ENCODE assay signal across 2 cellular contexts in genomic region chr14:79419571-79420327, GRCh38.
TF ChIP-seq lines count a peak whose summit lies in the region.

No MANE protein-coding gene starts in this region.

TF ChIP-seq in GM12891, 5 proteins besides CTCF, POLR2A, EP300 and RAD21 (continued from another document):
- peak; percentile 46; the same call in 1 of the 2 replicates for TF ChIP-seq SPI1 (IDR thresholded peaks at IDR 0.05; ENCODE audit: low read depth, low read length)
TF ChIP-seq in GM12891: peak in this region for 1.

TF ChIP-seq in IMR-90, 13 proteins besides CTCF, POLR2A, EP300 and RAD21:
- TF ChIP-seq USF2 (IDR thresholded peaks at IDR 0.05; ENCODE audit: low read depth, low read length) (no peak), RFX5 (IDR thresholded peaks at IDR 0.05; ENCODE audit: low read depth, low read length) (no peak), RCOR1 (IDR thresholded peaks at IDR 0.05; ENCODE audit: insufficient replicate concordance, low read length) (no peak)
